In genomic region chr19:17860993-17861360, GRCh38 we compare ENCODE assay signal across 1 cellular context.
TF ChIP-seq lines count a peak whose summit lies in the region.

No MANE protein-coding gene starts in this region.

TF ChIP-seq in PFSK-1, 5 proteins besides CTCF, POLR2A, EP300 and RAD21:
- TF ChIP-seq, protein P1, sequence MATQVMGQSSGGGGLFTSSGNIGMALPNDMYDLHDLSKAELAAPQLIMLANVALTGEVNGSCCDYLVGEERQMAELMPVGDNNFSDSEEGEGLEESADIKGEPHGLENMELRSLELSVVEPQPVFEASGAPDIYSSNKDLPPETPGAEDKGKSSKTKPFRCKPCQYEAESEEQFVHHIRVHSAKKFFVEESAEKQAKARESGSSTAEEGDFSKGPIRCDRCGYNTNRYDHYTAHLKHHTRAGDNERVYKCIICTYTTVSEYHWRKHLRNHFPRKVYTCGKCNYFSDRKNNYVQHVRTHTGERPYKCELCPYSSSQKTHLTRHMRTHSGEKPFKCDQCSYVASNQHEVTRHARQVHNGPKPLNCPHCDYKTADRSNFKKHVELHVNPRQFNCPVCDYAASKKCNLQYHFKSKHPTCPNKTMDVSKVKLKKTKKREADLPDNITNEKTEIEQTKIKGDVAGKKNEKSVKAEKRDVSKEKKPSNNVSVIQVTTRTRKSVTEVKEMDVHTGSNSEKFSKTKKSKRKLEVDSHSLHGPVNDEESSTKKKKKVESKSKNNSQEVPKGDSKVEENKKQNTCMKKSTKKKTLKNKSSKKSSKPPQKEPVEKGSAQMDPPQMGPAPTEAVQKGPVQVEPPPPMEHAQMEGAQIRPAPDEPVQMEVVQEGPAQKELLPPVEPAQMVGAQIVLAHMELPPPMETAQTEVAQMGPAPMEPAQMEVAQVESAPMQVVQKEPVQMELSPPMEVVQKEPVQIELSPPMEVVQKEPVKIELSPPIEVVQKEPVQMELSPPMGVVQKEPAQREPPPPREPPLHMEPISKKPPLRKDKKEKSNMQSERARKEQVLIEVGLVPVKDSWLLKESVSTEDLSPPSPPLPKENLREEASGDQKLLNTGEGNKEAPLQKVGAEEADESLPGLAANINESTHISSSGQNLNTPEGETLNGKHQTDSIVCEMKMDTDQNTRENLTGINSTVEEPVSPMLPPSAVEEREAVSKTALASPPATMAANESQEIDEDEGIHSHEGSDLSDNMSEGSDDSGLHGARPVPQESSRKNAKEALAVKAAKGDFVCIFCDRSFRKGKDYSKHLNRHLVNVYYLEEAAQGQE (IDR thresholded peaks at IDR 0.05; ENCODE audit: insufficient read depth in 1 of 2, low read depth in 2 of 2, low read length in 2 of 2) = no peak
- TF ChIP-seq POLR2AphosphoS5 (IDR thresholded peaks at IDR 0.05; ENCODE audit: low read depth, low read length) (peak; percentile 35; the same call in 1 of the 2 replicates), SIN3A (IDR thresholded peaks at IDR 0.05; ENCODE audit: borderline replicate concordance, insufficient read depth, low read length) (no peak)
